8 cellular contexts compared by ENCODE assay signal in genomic region chr17:42288078-42288984, GRCh38. TPM values are rescaled to one million over a fixed set of nuclear protein-coding genes. Genes with fewer than 3 reads are reported as not detected.
DNase-seq lines count a peak whose midpoint lies in the region; ATAC-seq and TF ChIP-seq lines count a peak whose summit lies in the region.

STAT5A (plus strand) TSS chr17:42288498; CDS start chr17:42289412, 914 bp downstream.

- ATAC-seq in GM18502 (IDR thresholded peaks at IDR 0.05; ENCODE audit: poor library complexity, unreplicated experiment) (peak; percentile 54), HG02571 (IDR thresholded peaks at IDR 0.05; ENCODE audit: unreplicated experiment) (no peak)

- H3K4me3 ChIP-seq in HUES6 (ENCODE audit: low read depth, low read length) (peak within 1 kb of the TSS; percentile 54), astrocyte of the spinal cord (ENCODE audit: low read depth, low read length) (peak within 1 kb of the TSS; percentile 30), hepatocyte (peak within 1 kb of the TSS; percentile 37)

- TF ChIP-seq CTCF in astrocyte of the spinal cord (IDR thresholded peaks at IDR 0.05; ENCODE audit: low read depth, low read length) (no peak), hepatocyte (IDR thresholded peaks at IDR 0.05; ENCODE audit: poor library complexity) (no peak)

- H2AFZ ChIP-seq in hepatocyte: peak within 1 kb of the TSS; percentile 76

- no peaks in the 10 kb centered on the region for H3K36me3 ChIP-seq in HUES6 (ENCODE audit: control insufficient read depth, insufficient read depth, low read length)
- no peaks in the 10 kb centered on the region for H3K36me3 ChIP-seq in hepatocyte (replicated peaks; ENCODE audit: insufficient read depth, low read depth)

- H3K9me3 ChIP-seq in HUES6 (ENCODE audit: control insufficient read depth, insufficient read depth, low read depth, low read length) (no peaks in the 10 kb centered on the region), hepatocyte (ENCODE audit: low read depth) (no peaks in the 10 kb centered on the region)

- H3K79me2 ChIP-seq in hepatocyte: no peaks in the 10 kb centered on the region

- peak within 1 kb of the TSS; percentile 15 for H3K9ac ChIP-seq in HUES6 (ENCODE audit: low read length)

- DNase-seq in A172 (ENCODE audit: low spot score) (peak; percentile 44), T-helper 9 cell (peak; percentile 69), astrocyte of the spinal cord (ENCODE audit: low read depth, low spot score) (peak; percentile 69), hepatocyte (ENCODE audit: low spot score) (peak; percentile 90), renal cortical epithelial cell (ENCODE audit: low read depth) (peak; percentile 58)

- H3K9me2 ChIP-seq in hepatocyte (replicated peaks; ENCODE audit: insufficient read depth): no peaks in the 10 kb centered on the region

- WGBS in hepatocyte (ENCODE audit: low lambda C conversion rate, missing lambda C conversion rate): 10% methylated on average over 78 of the region's 97 CpGs

- H3K27ac ChIP-seq in HUES6 (ENCODE audit: low read depth, low read length) (no peak within 1 kb of the TSS), hepatocyte (peak within 1 kb of the TSS; percentile 62)

- peaks cover 37% of the 10 kb centered on the region for H3K27me3 ChIP-seq in HUES6 (ENCODE audit: control insufficient read depth, insufficient read depth, low read length)
- H3K27me3 ChIP-seq in hepatocyte: peaks cover 6% of the 10 kb centered on the region

- H3K4me1 ChIP-seq in HUES6 (ENCODE audit: control insufficient read depth, insufficient read depth, low read length) (peaks cover 21% of the 10 kb centered on the region), hepatocyte (ENCODE audit: insufficient read depth) (peaks cover 12% of the 10 kb centered on the region)

- H3K4me2 ChIP-seq in hepatocyte: peak within 1 kb of the TSS; percentile 86

- no peaks in the 10 kb centered on the region for H4K20me1 ChIP-seq in hepatocyte (ENCODE audit: insufficient read depth, poor library complexity, severe bottlenecking)

- in situ Hi-C loops in astrocyte of the spinal cord (cut with HindIII; ENCODE audit: low sequenced_read_pairs): no loop called here

RNA-seq across cellular contexts. Expression of gene STAT5A, which starts in this region (rescaled TPM):
- total RNA-seq in A172 (2014; rRNA removed; shearing (Covaris generic)): 5.0 and 5.5 TPM in 2 replicates
- total RNA-seq in hepatocyte (5.5 and 6.5 TPM in 2 replicates), renal cortical epithelial cell (12.2 and 25.7 TPM in 2 replicates)
- polyA plus RNA-seq in hepatocyte: 3.5 and 6.1 TPM in 2 replicates
